1 cellular context compared by ENCODE assay signal in genomic region chr14:100900837-100901390, GRCh38.
TF ChIP-seq lines count a peak whose summit lies in the region.

No MANE protein-coding gene starts in this region.

TF ChIP-seq in HCT116, 20 proteins besides CTCF, POLR2A, EP300 and RAD21 (continued from another document):
- TF ChIP-seq ATF3 (IDR thresholded peaks at IDR 0.05) = no peak
- TF ChIP-seq EZH2phosphoT487 (IDR thresholded peaks at IDR 0.05; ENCODE audit: borderline replicate concordance) = no peak
- TF ChIP-seq CBX3 (IDR thresholded peaks at IDR 0.05; ENCODE audit: low read depth) = no peak
